26 cellular contexts compared by ENCODE assay signal in the genomic region with DNA sequence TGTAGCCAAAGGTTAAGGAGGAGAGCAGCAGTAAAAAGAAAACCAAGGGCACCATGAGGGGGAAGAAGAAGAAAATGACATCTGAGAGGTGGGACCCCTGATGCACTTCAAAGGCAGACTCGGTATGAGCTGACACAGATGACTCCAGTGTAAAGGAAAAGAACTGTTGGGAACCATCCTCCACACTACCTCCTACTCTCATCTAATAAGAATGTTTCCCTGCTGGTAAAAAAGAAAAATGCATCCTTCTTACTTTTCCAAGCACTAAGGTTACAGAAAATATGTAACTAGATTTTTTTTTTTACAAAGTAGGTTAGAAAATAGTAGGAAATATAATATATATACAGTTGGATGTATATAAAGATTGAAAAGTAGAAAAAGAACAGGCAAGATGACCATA. TPM values are rescaled to one million over a fixed set of nuclear protein-coding genes. Genes with fewer than 3 reads are reported as not detected.
A peak's percentile ranks its signal among the peaks of the same experiment; 100 is the strongest.
DNase-seq lines count a peak whose midpoint lies in the region; ATAC-seq and TF ChIP-seq lines count a peak whose summit lies in the region.
"Had no signal": no experiment of that assay in that cellular context is flagged by ENCODE, and none has a peak within 500 bp of the region (broad histone marks: within the 10 kb centered on the region; RNA-seq: fewer than 3 reads in every experiment).

No MANE protein-coding gene starts in this region.

- H3K4me1 Mint-ChIP-seq in natural killer cell, result no peaks in the 10 kb centered on the region
- H3K4me1 Mint-ChIP-seq: nephron had no signal

- H3K4me2 ChIP-seq in mesenchymal stem cell (ENCODE audit: low read length, poor library complexity, severe bottlenecking), result peak overlapping the region; percentile 19

- H3K4me1 ChIP-seq in mesenchymal stem cell (ENCODE audit: control insufficient read depth, insufficient read depth, low read depth, low read length), result no peaks in the 10 kb centered on the region
- H3K4me1 ChIP-seq: breast epithelium, sigmoid colon had no signal

- no peaks in the 10 kb centered on the region for H3K9me3 Mint-ChIP-seq in natural killer cell
- H3K9me3 Mint-ChIP-seq: activated CD4-positive, alpha-beta T cell treated with anti-CD3 and anti-CD28 coated beads, Interleukin-2, amount 10 ng/mL, durations not matched to agents 7 days and 5 days; activated naive CD8-positive, alpha-beta T cell treated with anti-CD3 and anti-CD28 coated beads for 36 hours; activated T-helper 17 cell treated with anti-CD3 and anti-CD28 coated beads, Interleukin-2, amount 50 U/mL, for 72 hours; CD4-positive, alpha-beta memory T cell; nephron; stimulated activated effector memory CD8-positive, alpha-beta T cell treated with anti-CD3 and anti-CD28 coated beads, Interleukin-12 subunit alpha, Interleukin-12 subunit beta, amount 100 ng/mL, for 72 hours; T-cell had no signal

- no peak overlapping the region for H4K8ac ChIP-seq in mesenchymal stem cell (ENCODE audit: low read length)

- H3K4me3 ChIP-seq in BJ (ENCODE audit: low read depth, low read length) (no peak overlapping the region), choroid plexus epithelial cell (ENCODE audit: low read depth, low read length) (no peak overlapping the region), mesenchymal stem cell (ENCODE audit: insufficient read depth in 1 of 2, low read depth in 1 of 2, low read length in 2 of 2) (no peak overlapping the region)
- H3K4me3 ChIP-seq: breast epithelium, dorsolateral prefrontal cortex, sigmoid colon, suprapubic skin had no signal

- no peak overlapping the region for H2BK12ac ChIP-seq in mesenchymal stem cell (ENCODE audit: low read length in 2 of 2)

- CTCF ChIA-PET in BJ (lab: Yijun Ruan, JAX), result interaction anchor here (0.6 to 2.4 kb wide), 6 partner anchors 10 to 98 kb away, joined by 3 to 7 read pairs (median 4); no protein-coding TSS in a partner anchor

- TF ChIP-seq CTCF in BJ (IDR thresholded peaks at IDR 0.05; ENCODE audit: insufficient read depth, low read depth, low read length) (peak; percentile 17; the same call in 1 of the 2 replicates), choroid plexus epithelial cell (conservative IDR thresholded peaks at IDR 0.05; ENCODE audit: low read depth, low read length) (peak; percentile 44), natural killer cell (IDR thresholded peaks at IDR 0.05) (no peak)

- no peak for ATAC-seq in GM21381 (IDR thresholded peaks at IDR 0.05; ENCODE audit: unreplicated experiment)
- no peak for ATAC-seq in HG03045 (IDR thresholded peaks at IDR 0.05; ENCODE audit: unreplicated experiment)
- ATAC-seq in natural killer cell, result no peak
- ATAC-seq: activated T-helper 17 cell treated with anti-CD3 and anti-CD28 coated beads, Interleukin-2, amount 50 U/mL, for 72 hours; stimulated activated effector memory CD8-positive, alpha-beta T cell treated with anti-CD3 and anti-CD28 coated beads, Interleukin-12 subunit alpha, Interleukin-12 subunit beta, amount 100 ng/mL, for 72 hours; T-cell had no signal

- WGBS in mesenchymal stem cell, result 60% methylated on average over 1 of the region's 1 CpG

- H2AFZ ChIP-seq in mesenchymal stem cell (ENCODE audit: low read depth, low read length), result no peak overlapping the region

- no peak overlapping the region for H3K23ac ChIP-seq in mesenchymal stem cell (ENCODE audit: low read length in 2 of 2)

- no peak overlapping the region for H3K9ac ChIP-seq in mesenchymal stem cell (ENCODE audit: low read length)

- H2AK5ac ChIP-seq in mesenchymal stem cell (ENCODE audit: low read length, severe bottlenecking), result no peak overlapping the region

- no peak overlapping the region for H4K91ac ChIP-seq in mesenchymal stem cell (ENCODE audit: low read length)

- H3K18ac ChIP-seq in mesenchymal stem cell (ENCODE audit: low read depth in 1 of 2, low read length in 2 of 2), result no peak overlapping the region

- no peak overlapping the region for H2BK120ac ChIP-seq in mesenchymal stem cell (ENCODE audit: low read depth, low read length)

- no peak overlapping the region for H3K27ac ChIP-seq in mesenchymal stem cell (ENCODE audit: low read length, poor library complexity, severe bottlenecking)
- H3K27ac ChIP-seq: breast epithelium, dorsolateral prefrontal cortex, sigmoid colon, suprapubic skin had no signal

- H3K36me3 ChIP-seq in BJ (ENCODE audit: control insufficient read depth, insufficient read depth, low read length) (no peaks in the 10 kb centered on the region), mesenchymal stem cell (ENCODE audit: control insufficient read depth in 1 of 2, insufficient read depth in 2 of 2, low read depth in 1 of 2, low read length in 2 of 2) (no peaks in the 10 kb centered on the region)
- H3K36me3 ChIP-seq: breast epithelium, sigmoid colon, suprapubic skin had no signal

- H3K4ac ChIP-seq in mesenchymal stem cell (ENCODE audit: low read depth in 1 of 2, low read length in 2 of 2), result no peak overlapping the region

- H3K4me3 Mint-ChIP-seq in natural killer cell, result no peak overlapping the region
- H3K4me3 Mint-ChIP-seq: activated CD4-positive, alpha-beta T cell treated with anti-CD3 and anti-CD28 coated beads, Interleukin-2, amount 10 ng/mL, durations not matched to agents 7 days and 5 days; CD4-positive, alpha-beta memory T cell; nephron; stimulated activated effector memory CD8-positive, alpha-beta T cell treated with anti-CD3 and anti-CD28 coated beads, Interleukin-12 subunit alpha, Interleukin-12 subunit beta, amount 100 ng/mL, for 72 hours; T-cell had no signal

- H3K27me3 Mint-ChIP-seq in natural killer cell (ENCODE audit: low read depth in 2 of 2), result peaks cover 0 to 16% of the 10 kb centered on the region in 2 donors
- H3K27me3 Mint-ChIP-seq: activated CD4-positive, alpha-beta T cell treated with anti-CD3 and anti-CD28 coated beads, Interleukin-2, amount 10 ng/mL, durations not matched to agents 7 days and 5 days; activated naive CD8-positive, alpha-beta T cell treated with anti-CD3 and anti-CD28 coated beads for 36 hours; activated T-helper 17 cell treated with anti-CD3 and anti-CD28 coated beads, Interleukin-2, amount 50 U/mL, for 72 hours; CD4-positive, alpha-beta memory T cell; T-cell had no signal

- no peaks in the 10 kb centered on the region for H3K9me3 ChIP-seq in mesenchymal stem cell (ENCODE audit: control insufficient read depth, low read length)
- H3K9me3 ChIP-seq: breast epithelium, sigmoid colon, suprapubic skin had no signal

- POLR2A ChIA-PET in BJ (lab: Charles Lee), result interaction anchor here (0.5 kb wide), 1 partner anchor 115 kb away, joined by 3 read pairs; no protein-coding TSS in a partner anchor

- H3K79me1 ChIP-seq in mesenchymal stem cell (replicated peaks; ENCODE audit: low read length, poor library complexity, severe bottlenecking), result no peaks in the 10 kb centered on the region

- no peaks in the 10 kb centered on the region for H3K27me3 ChIP-seq in BJ (ENCODE audit: control insufficient read depth, insufficient read depth, low read length)
- H3K27me3 ChIP-seq in mesenchymal stem cell (ENCODE audit: control insufficient read depth in 1 of 2, insufficient read depth in 1 of 2, low read length in 2 of 2), result peaks cover 0 to 2% of the 10 kb centered on the region in 2 experiments
- H3K27me3 ChIP-seq: breast epithelium, dorsolateral prefrontal cortex, sigmoid colon, suprapubic skin had no signal

- intact Hi-C loops in natural killer cell (cut with micrococcal nuclease), result no loop called here

- DNase-seq in BJ (ENCODE audit: low read depth) (no peak), NCI-H226 (peak; percentile 32), choroid plexus epithelial cell (ENCODE audit: low read depth) (peak; percentile 67), mesenchymal stem cell (no peak), GM03348 (ENCODE audit: low spot score) (no peak), natural killer cell (no peak)
- DNase-seq: activated CD4-positive, alpha-beta T cell treated with anti-CD3 and anti-CD28 coated beads, Interleukin-2, amount 10 ng/mL, durations not matched to agents 7 days and 5 days; activated naive CD8-positive, alpha-beta T cell treated with anti-CD3 and anti-CD28 coated beads for 36 hours; CD4-positive, alpha-beta memory T cell; dorsolateral prefrontal cortex; midbrain; NCI-H1417 treated with DMSO at 0.1 percent for 48 hours; NCI-H2171; SHP77; sigmoid colon; T-cell had no signal

- no peak overlapping the region for H3K27ac Mint-ChIP-seq in natural killer cell
- H3K27ac Mint-ChIP-seq: activated CD4-positive, alpha-beta T cell treated with anti-CD3 and anti-CD28 coated beads, Interleukin-2, amount 10 ng/mL, durations not matched to agents 7 days and 5 days; nephron; stimulated activated effector memory CD8-positive, alpha-beta T cell treated with anti-CD3 and anti-CD28 coated beads, Interleukin-12 subunit alpha, Interleukin-12 subunit beta, amount 100 ng/mL, for 72 hours had no signal

- no peaks in the 10 kb centered on the region for H3K36me3 Mint-ChIP-seq in natural killer cell
- H3K36me3 Mint-ChIP-seq: stimulated activated effector memory CD8-positive, alpha-beta T cell treated with anti-CD3 and anti-CD28 coated beads, Interleukin-12 subunit alpha, Interleukin-12 subunit beta, amount 100 ng/mL, for 72 hours had no signal

- no peak overlapping the region for H2BK5ac ChIP-seq in mesenchymal stem cell (ENCODE audit: low read depth, low read length, poor library complexity, severe bottlenecking)

- H3K14ac ChIP-seq in mesenchymal stem cell (ENCODE audit: low read length in 2 of 2), result no peak overlapping the region

- no peak overlapping the region for H2BK15ac ChIP-seq in mesenchymal stem cell (ENCODE audit: low read depth, poor library complexity, severe bottlenecking)

RNA-seq across cellular contexts. Expression of gene TAS2R41, which starts 16.9 kb away (rescaled TPM):
- polyA plus RNA-seq in BJ (2011; rRNA removed), result not detected in 2 replicates
- polyA minus RNA-seq in BJ (2011; rRNA and poly(A)+ RNA removed), result not detected in 2 replicates
- polyA plus RNA-seq in mesenchymal stem cell (2013, experiment 1 of 2), result not detected
- not detected for polyA plus RNA-seq in mesenchymal stem cell (2013, experiment 2 of 2)
- total RNA-seq in natural killer cell, result not detected
- total RNA-seq: activated naive CD8-positive, alpha-beta T cell treated with anti-CD3 and anti-CD28 coated beads for 36 hours; activated T-helper 17 cell treated with anti-CD3 and anti-CD28 coated beads, Interleukin-2, amount 50 U/mL, for 72 hours; epithelial cell of proximal tubule; glomerular endothelial cell; M059J; suprapubic skin had no signal
- polyA plus RNA-seq: CD4-positive, alpha-beta memory T cell; sigmoid colon had no signal

RNA-seq across cellular contexts. Expression of gene TAS2R60, which starts 51.4 kb away (rescaled TPM):
- not detected in 2 replicates for polyA plus RNA-seq in BJ (2011; rRNA removed)
- not detected in 2 replicates for polyA minus RNA-seq in BJ (2011; rRNA and poly(A)+ RNA removed)
- not detected for polyA plus RNA-seq in mesenchymal stem cell (2013, experiment 1 of 2)
- polyA plus RNA-seq in mesenchymal stem cell (2013, experiment 2 of 2), result not detected
- under 1 TPM in 1 of 3 donors, not detected in 2; 0.40 TPM for total RNA-seq in natural killer cell
- total RNA-seq: activated CD4-positive, alpha-beta T cell treated with anti-CD3 and anti-CD28 coated beads, Interleukin-2, amount 10 ng/mL, durations not matched to agents 7 days and 5 days; activated naive CD8-positive, alpha-beta T cell treated with anti-CD3 and anti-CD28 coated beads for 36 hours; activated T-helper 17 cell treated with anti-CD3 and anti-CD28 coated beads, Interleukin-2, amount 50 U/mL, for 72 hours; epithelial cell of proximal tubule; glomerular endothelial cell; M059J; sigmoid colon; suprapubic skin had no signal
- polyA plus RNA-seq: sigmoid colon had no signal

Comparison
In these comparisons a context has a peak if more than half of its experiments do, and no peak if none do; other contexts are left out.
1. DNase-seq: peak in NCI-H226 (single experiment) and choroid plexus epithelial cell (single experiment); none in BJ (single experiment), mesenchymal stem cell (single experiment), GM03348 (single experiment) and natural killer cell (single experiment).